ENCODE assay signal across 27 cellular contexts in the genomic region with DNA sequence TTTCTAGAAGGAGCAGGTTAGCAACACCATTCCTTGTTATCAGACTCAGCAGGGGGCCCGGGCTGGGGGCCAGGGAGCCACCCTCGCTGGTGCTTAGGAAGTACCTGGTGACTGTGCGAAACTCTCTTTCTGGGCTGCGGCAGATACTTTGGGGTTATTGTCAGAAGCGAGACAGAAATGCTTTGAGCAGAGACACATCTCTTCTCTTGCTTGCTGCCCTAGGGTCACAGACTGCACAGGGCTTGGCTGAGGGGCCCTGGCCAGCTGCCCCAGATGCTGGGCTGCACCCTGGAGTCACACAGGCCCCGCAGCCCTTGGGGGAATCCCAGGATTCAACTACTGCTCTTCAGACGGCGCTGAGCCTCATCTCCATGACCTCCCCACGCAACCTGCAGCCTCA.
"Had no signal": no experiment of that assay in that cellular context is flagged by ENCODE, and none has a peak within 500 bp of the region (broad histone marks: within the 10 kb centered on the region; RNA-seq: fewer than 3 reads in every experiment).

No MANE protein-coding gene starts in this region.

- H3K4me3 ChIP-seq: left ventricle myocardium inferior, lung, neural progenitor cell, pancreas, prostate gland, skin epidermis, tibial nerve, upper lobe of left lung, vagina had no signal

- H3K36me3 Mint-ChIP-seq: mesothelial cell of epicardium, natural killer cell, neural progenitor cell had no signal

- FAIRE-seq: keratinocyte, pancreas had no signal

- H2AFZ ChIP-seq: neural progenitor cell had no signal

- H3K4me2 ChIP-seq: neural progenitor cell had no signal

- H3K27ac Mint-ChIP-seq: mesothelial cell of epicardium; natural killer cell; nephron progenitor cell; neural progenitor cell; stimulated activated naive CD8-positive, alpha-beta T cell treated with anti-CD3 and anti-CD28 coated beads, Interleukin-15, amount 100 ng/mL, for 72 hours had no signal

- H3K4me3 Mint-ChIP-seq: mesothelial cell of epicardium; naive B cell; natural killer cell; nephron progenitor cell; neural progenitor cell; stimulated activated naive CD8-positive, alpha-beta T cell treated with anti-CD3 and anti-CD28 coated beads, Interleukin-15, amount 100 ng/mL, for 72 hours had no signal

- H3K27me3 ChIP-seq: neural progenitor cell, pancreas, tibial nerve, upper lobe of left lung, vagina had no signal

- H3K9me3 ChIP-seq: left ventricle myocardium inferior, pancreas, prostate gland, tibial nerve, upper lobe of left lung, vagina had no signal

- H3K27ac ChIP-seq: left ventricle myocardium inferior, neural progenitor cell, pancreas, prostate gland, skin epidermis, tibial nerve, upper lobe of left lung, vagina had no signal

- H3K4me1 ChIP-seq: left ventricle myocardium inferior, pancreas, prostate gland, tibial nerve, upper lobe of left lung, vagina had no signal

- ATAC-seq: left colon; natural killer cell; pancreas; right cardiac atrium; sciatic nerve; stimulated activated naive CD8-positive, alpha-beta T cell treated with anti-CD3 and anti-CD28 coated beads, Interleukin-15, amount 100 ng/mL, for 72 hours had no signal

- H3K27me3 Mint-ChIP-seq: naive B cell; stimulated activated naive CD8-positive, alpha-beta T cell treated with anti-CD3 and anti-CD28 coated beads, Interleukin-15, amount 100 ng/mL, for 72 hours had no signal

- H3K36me3 ChIP-seq: left ventricle myocardium inferior, neural progenitor cell, pancreas, prostate gland, tibial nerve, upper lobe of left lung, vagina had no signal

- H3K4me1 Mint-ChIP-seq: mesothelial cell of epicardium; natural killer cell; nephron progenitor cell; neural progenitor cell; stimulated activated naive CD8-positive, alpha-beta T cell treated with anti-CD3 and anti-CD28 coated beads, Interleukin-15, amount 100 ng/mL, for 72 hours had no signal

- DNase-seq: hippocampal formation; left colon; left ventricle myocardium inferior; mesendoderm; naive B cell; natural killer cell; nephron progenitor cell; pancreas; retina; right cardiac atrium; stimulated activated CD4-positive, alpha-beta T cell treated with anti-CD3 and anti-CD28 coated beads, Interleukin-12 subunit alpha, Interleukin-12 subunit beta, amount 100 ng/mL, for 4 hours; stimulated activated CD4-positive, alpha-beta T cell treated with anti-CD3 and anti-CD28 coated beads, Interleukin-15, amount 100 ng/mL, for 24 hours; stimulated activated CD4-positive, alpha-beta T cell treated with anti-CD3 and anti-CD28 coated beads, Interleukin-2, amount 100 ng/mL, for 24 hours; stimulated activated CD4-positive, alpha-beta T cell treated with anti-CD3 and anti-CD28 coated beads, Interleukin-4, amount 100 ng/mL, for 1 hour; stimulated activated naive CD4-positive, alpha-beta T cell treated with Interleukin-2 at 50 U/mL for 16 hours; stimulated activated naive CD8-positive, alpha-beta T cell treated with anti-CD3 and anti-CD28 coated beads, Interleukin-15, amount 100 ng/mL, for 72 hours; substantia nigra had no signal

- H3K9me3 Mint-ChIP-seq: mesothelial cell of epicardium; natural killer cell; nephron progenitor cell; neural progenitor cell; stimulated activated naive CD8-positive, alpha-beta T cell treated with anti-CD3 and anti-CD28 coated beads, Interleukin-15, amount 100 ng/mL, for 72 hours had no signal

- H3K9ac ChIP-seq: neural progenitor cell had no signal
